Comparison of ENCODE assay signal across 8 cellular contexts in genomic region chr12:92570056-92570753, GRCh38.
DNase-seq lines count a peak whose midpoint lies in the region; ATAC-seq and FAIRE-seq lines count a peak whose summit lies in the region.

No MANE protein-coding gene starts in this region.

- no peaks in the 10 kb centered on the region for H4K20me1 ChIP-seq in BLaER1

- H3K36me3 Mint-ChIP-seq in stimulated activated naive B cell treated with anti-CD40 and anti-IgM and Interleukin-4, amounts not matched to agents 10 μg/mL and 1 μg/mL and 100 μg/mL, for 72 hours = peaks cover 6 to 23% of the 10 kb centered on the region in 2 donors

- H3K27me3 ChIP-seq in BLaER1 = no peaks in the 10 kb centered on the region

- H3K4me2 ChIP-seq in BLaER1 = peak overlapping the region; percentile 42

- H3K9ac ChIP-seq in BLaER1 = 0 out of 2 replicates have a peak overlapping the region, but pooled peaks have one; percentile 17

- no peaks in the 10 kb centered on the region for H3K27me3 Mint-ChIP-seq in stimulated activated naive B cell treated with anti-CD40 and anti-IgM and Interleukin-4, amounts not matched to agents 10 μg/mL and 1 μg/mL and 100 μg/mL, for 72 hours

- DNase-seq in GM18507 (ENCODE audit: extremely low spot score, insufficient read length, low read depth) (no peak), NCI-H1417 (lab: John Stamatoyannopoulos, UW) (peak; percentile 77 to 96 (median 91)), SK-N-DZ (ENCODE audit: low spot score) (peak; percentile 86), islet precursor cell (peak; percentile 76)
- DNase-seq in central memory CD4-positive, alpha-beta T cell = peak; percentile 62
- DNase-seq in stimulated activated naive B cell treated with anti-CD40 and anti-IgM and Interleukin-4, amounts not matched to agents 10 μg/mL and 1 μg/mL and 100 μg/mL, for 72 hours = peak; percentile 46

- no peak overlapping the region for H3K4me3 Mint-ChIP-seq in stimulated activated naive B cell treated with anti-CD40 and anti-IgM and Interleukin-4, amounts not matched to agents 10 μg/mL and 1 μg/mL and 100 μg/mL, for 72 hours

- H3K27ac ChIP-seq in BLaER1 = no peak overlapping the region

- peak; percentile 92 for ATAC-seq in HG02884 (IDR thresholded peaks at IDR 0.05; ENCODE audit: unreplicated experiment)
- ATAC-seq in stimulated activated naive B cell treated with anti-CD40 and anti-IgM and Interleukin-4, amounts not matched to agents 10 μg/mL and 1 μg/mL and 100 μg/mL, for 72 hours (replicated peaks) = peak; percentile 94

- H3K9me3 ChIP-seq in BLaER1 = peaks cover 11% of the 10 kb centered on the region

- peaks cover 32% of the 10 kb centered on the region for H3K4me1 ChIP-seq in BLaER1

- no peak overlapping the region for H3K27ac Mint-ChIP-seq in stimulated activated naive B cell treated with anti-CD40 and anti-IgM and Interleukin-4, amounts not matched to agents 10 μg/mL and 1 μg/mL and 100 μg/mL, for 72 hours

- H3K36me3 ChIP-seq in BLaER1 = no peaks in the 10 kb centered on the region

- FAIRE-seq in GM18507 (lab: Jason Lieb, UNC) = peak; percentile 89

- peaks cover 21 to 28% of the 10 kb centered on the region in 2 donors for H3K4me1 Mint-ChIP-seq in stimulated activated naive B cell treated with anti-CD40 and anti-IgM and Interleukin-4, amounts not matched to agents 10 μg/mL and 1 μg/mL and 100 μg/mL, for 72 hours

- H3K9me3 Mint-ChIP-seq in stimulated activated naive B cell treated with anti-CD40 and anti-IgM and Interleukin-4, amounts not matched to agents 10 μg/mL and 1 μg/mL and 100 μg/mL, for 72 hours = peaks cover 0 to 2% of the 10 kb centered on the region in 2 donors

- H3K4me3 ChIP-seq in BLaER1 = no peak overlapping the region
